In genomic region chr10:77715081-77715480, GRCh38 we compare ENCODE assay signal across 12 cellular contexts.
DNase-seq lines count a peak whose midpoint lies in the region; ATAC-seq and TF ChIP-seq lines count a peak whose summit lies in the region.
"Had no signal": no experiment of that assay in that cellular context is flagged by ENCODE, and none has a peak within 500 bp of the region (broad histone marks: within the 10 kb centered on the region; RNA-seq: fewer than 3 reads in every experiment).

No MANE protein-coding gene starts in this region.

- in situ Hi-C loops in GM13977 (cut with MboI; ENCODE audit: low pct_unique_long_range_greater_than_20kb, low sequenced_read_pairs, unreplicated experiment): no loop called here

- H3K9me2 ChIP-seq in OCI-LY7 (ENCODE audit: insufficient read depth, low read length): no peaks in the 10 kb centered on the region

- H3K9me3 ChIP-seq in OCI-LY7 (ENCODE audit: low read length): no peaks in the 10 kb centered on the region
- H3K9me3 ChIP-seq: HAP-1 had no signal

- H3K4me2 ChIP-seq in OCI-LY7 (ENCODE audit: low read length): no peak overlapping the region

- CTCF ChIA-PET in OCI-LY7 (lab: Charles Lee; ENCODE audit: unreplicated experiment): no interaction called here

- peak; percentile 14 for DNase-seq in DMS53 treated with DMSO at 0.1 percent for 48 hours (lab: John Stamatoyannopoulos, UW; ENCODE audit: unreplicated experiment)
- peak; percentile 29 for DNase-seq in GM13977 (ENCODE audit: low spot score)
- peak; percentile 10 for DNase-seq in OCI-LY7 (ENCODE audit: low spot score)
- DNase-seq in foreskin keratinocyte: no peak
- no peak for DNase-seq in EL
- no peak for DNase-seq in hypothalamus (lab: John Stamatoyannopoulos, UW)
- DNase-seq in AG20443 (ENCODE audit: low spot score): no peak
- DNase-seq: activated T-cell treated with anti-CD3 and anti-CD28 coated beads for 4 hours, posterior cingulate gyrus, Right ventricle myocardium superior had no signal

- H3K4me1 ChIP-seq in OCI-LY7 (ENCODE audit: insufficient read depth, low read length, poor library complexity, severe bottlenecking) (no peaks in the 10 kb centered on the region), foreskin keratinocyte (no peaks in the 10 kb centered on the region)
- H3K4me1 ChIP-seq: HAP-1 had no signal

- H3K79me2 ChIP-seq in OCI-LY7 (ENCODE audit: insufficient read depth, low read depth, low read length): no peaks in the 10 kb centered on the region

- H2AFZ ChIP-seq in OCI-LY7 (ENCODE audit: low read length): no peak overlapping the region

- H3K27ac ChIP-seq in OCI-LY7 (ENCODE audit: low read depth, low read length, poor library complexity, severe bottlenecking) (no peak overlapping the region), foreskin keratinocyte (no peak overlapping the region)
- H3K27ac ChIP-seq: coronary artery had no signal

- BruUV-seq in OCI-LY7 (replicated peaks; lab: Mats Ljungman, UMichigan): no TSS peak

- TF ChIP-seq CTCF in GM13977 (IDR thresholded peaks at IDR 0.05; ENCODE audit: extremely low read depth, insufficient read depth, missing control alignments): peak; percentile 40
- TF ChIP-seq CTCF in OCI-LY7 (conservative IDR thresholded peaks at IDR 0.05; ENCODE audit: low read length): peak; percentile 71
- peak; percentile 60 for TF ChIP-seq CTCF in foreskin keratinocyte (conservative IDR thresholded peaks at IDR 0.05)

- H3K27me3 ChIP-seq in foreskin keratinocyte: no peaks in the 10 kb centered on the region

- intact Hi-C loops in OCI-LY7 (cut with micrococcal nuclease; ENCODE audit: unreplicated experiment): no loop called here

- ATAC-seq in foreskin keratinocyte: no peak

- POLR2A ChIA-PET in OCI-LY7 (lab: Charles Lee): no interaction called here

- no peaks in the 10 kb centered on the region for H3K36me3 ChIP-seq in OCI-LY7 (ENCODE audit: insufficient read depth, low read length)
- H3K36me3 ChIP-seq: HAP-1 had no signal

- H4K20me1 ChIP-seq in OCI-LY7 (ENCODE audit: insufficient read depth, low read length): no peaks in the 10 kb centered on the region

- no peak overlapping the region for H3K4me3 ChIP-seq in OCI-LY7 (ENCODE audit: low read depth, low read length, poor library complexity, severe bottlenecking)
- H3K4me3 ChIP-seq: coronary artery, HAP-1 had no signal

Comparison
In these comparisons a context has a peak if more than half of its experiments do, and no peak if none do; other contexts are left out.
1. DNase-seq: peak in DMS53 treated with DMSO at 0.1 percent for 48 hours (single experiment), GM13977 (single experiment) and OCI-LY7 (single experiment); none in foreskin keratinocyte (0 of 2), EL (single experiment), hypothalamus (0 of 51) and AG20443 (single experiment).
2. Peak in every context shown above with its lines, with median percentiles within 50 percentile points of each other: CTCF ChIP-seq.